In the genomic region with DNA sequence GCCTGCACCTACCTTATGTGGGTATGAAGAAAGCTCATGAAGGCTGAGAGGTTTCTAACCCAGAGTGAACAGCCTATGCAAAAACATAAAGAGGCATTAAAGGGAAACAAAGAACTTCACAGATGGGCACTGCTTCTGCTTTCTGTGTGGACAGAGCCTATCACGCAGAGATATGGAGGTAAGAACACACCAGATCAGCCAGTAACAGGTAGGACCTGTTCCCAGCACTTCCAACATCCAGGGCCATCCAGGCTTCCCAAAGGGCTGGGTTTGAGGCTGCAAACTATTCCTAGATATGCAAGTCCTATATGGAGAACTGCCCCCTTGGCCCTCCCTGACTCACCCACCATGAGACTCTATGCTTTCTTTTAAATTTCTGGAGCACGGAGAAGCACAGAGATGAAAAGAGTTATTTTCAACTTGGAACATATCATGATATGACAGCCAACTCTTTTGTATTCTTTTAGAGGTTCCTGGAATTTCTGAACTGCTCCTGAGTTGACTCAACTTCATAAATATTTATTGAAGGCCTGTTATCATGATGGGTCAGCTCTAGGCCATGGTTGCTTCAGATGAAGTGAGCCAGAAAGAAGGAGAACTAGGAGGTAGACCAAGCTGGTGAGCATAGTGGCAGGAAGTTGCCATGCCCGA, we compare ENCODE assay signal across 1 cellular context.
TF ChIP-seq lines count a peak whose summit lies in the region.

No MANE protein-coding gene starts in this region.

TF ChIP-seq in SK-N-SH treated with all-trans-retinoic acid at 6 μM for 48 hours, 23 proteins besides CTCF, POLR2A, EP300 and RAD21 (continued from another document):
- TF ChIP-seq SNAI2 (CRISPR knock-in tag; IDR thresholded peaks at IDR 0.05): no peak
- TF ChIP-seq, protein P1, sequence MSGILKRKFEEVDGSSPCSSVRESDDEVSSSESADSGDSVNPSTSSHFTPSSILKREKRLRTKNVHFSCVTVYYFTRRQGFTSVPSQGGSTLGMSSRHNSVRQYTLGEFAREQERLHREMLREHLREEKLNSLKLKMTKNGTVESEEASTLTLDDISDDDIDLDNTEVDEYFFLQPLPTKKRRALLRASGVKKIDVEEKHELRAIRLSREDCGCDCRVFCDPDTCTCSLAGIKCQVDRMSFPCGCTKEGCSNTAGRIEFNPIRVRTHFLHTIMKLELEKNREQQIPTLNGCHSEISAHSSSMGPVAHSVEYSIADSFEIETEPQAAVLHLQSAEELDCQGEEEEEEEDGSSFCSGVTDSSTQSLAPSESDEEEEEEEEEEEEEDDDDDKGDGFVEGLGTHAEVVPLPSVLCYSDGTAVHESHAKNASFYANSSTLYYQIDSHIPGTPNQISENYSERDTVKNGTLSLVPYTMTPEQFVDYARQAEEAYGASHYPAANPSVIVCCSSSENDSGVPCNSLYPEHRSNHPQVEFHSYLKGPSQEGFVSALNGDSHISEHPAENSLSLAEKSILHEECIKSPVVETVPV (CRISPR knock-in tag; IDR thresholded peaks at IDR 0.05): no peak
- TF ChIP-seq, protein P2, sequence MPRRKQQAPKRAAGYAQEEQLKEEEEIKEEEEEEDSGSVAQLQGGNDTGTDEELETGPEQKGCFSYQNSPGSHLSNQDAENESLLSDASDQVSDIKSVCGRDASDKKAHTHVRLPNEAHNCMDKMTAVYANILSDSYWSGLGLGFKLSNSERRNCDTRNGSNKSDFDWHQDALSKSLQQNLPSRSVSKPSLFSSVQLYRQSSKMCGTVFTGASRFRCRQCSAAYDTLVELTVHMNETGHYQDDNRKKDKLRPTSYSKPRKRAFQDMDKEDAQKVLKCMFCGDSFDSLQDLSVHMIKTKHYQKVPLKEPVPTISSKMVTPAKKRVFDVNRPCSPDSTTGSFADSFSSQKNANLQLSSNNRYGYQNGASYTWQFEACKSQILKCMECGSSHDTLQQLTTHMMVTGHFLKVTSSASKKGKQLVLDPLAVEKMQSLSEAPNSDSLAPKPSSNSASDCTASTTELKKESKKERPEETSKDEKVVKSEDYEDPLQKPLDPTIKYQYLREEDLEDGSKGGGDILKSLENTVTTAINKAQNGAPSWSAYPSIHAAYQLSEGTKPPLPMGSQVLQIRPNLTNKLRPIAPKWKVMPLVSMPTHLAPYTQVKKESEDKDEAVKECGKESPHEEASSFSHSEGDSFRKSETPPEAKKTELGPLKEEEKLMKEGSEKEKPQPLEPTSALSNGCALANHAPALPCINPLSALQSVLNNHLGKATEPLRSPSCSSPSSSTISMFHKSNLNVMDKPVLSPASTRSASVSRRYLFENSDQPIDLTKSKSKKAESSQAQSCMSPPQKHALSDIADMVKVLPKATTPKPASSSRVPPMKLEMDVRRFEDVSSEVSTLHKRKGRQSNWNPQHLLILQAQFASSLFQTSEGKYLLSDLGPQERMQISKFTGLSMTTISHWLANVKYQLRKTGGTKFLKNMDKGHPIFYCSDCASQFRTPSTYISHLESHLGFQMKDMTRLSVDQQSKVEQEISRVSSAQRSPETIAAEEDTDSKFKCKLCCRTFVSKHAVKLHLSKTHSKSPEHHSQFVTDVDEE (CRISPR knock-in tag; IDR thresholded peaks at IDR 0.05): no peak
- no peak for TF ChIP-seq CSDC2 (CRISPR knock-in tag; IDR thresholded peaks at IDR 0.05)
